34 cellular contexts compared by ENCODE assay signal in the genomic region with DNA sequence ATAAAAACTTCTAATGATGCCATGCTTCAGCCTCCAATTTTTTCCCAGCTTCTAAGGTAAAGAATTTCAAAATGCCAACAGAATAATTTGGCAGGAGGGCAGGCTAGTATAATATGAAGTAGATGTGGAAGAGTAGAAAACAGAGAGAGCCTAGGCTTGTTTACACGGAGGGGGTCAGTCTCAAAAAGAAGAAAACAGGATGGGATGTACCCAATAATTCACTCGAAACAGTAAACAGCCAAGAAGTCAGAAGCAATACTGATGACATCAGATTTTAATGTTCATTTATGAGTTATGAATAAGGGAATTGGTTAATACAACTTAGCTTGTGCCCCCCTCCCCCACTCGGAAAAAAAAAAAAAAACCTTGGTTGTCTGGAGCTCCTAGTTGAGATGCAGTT.
"Had no signal": no experiment of that assay in that cellular context is flagged by ENCODE, and none has a peak within 500 bp of the region (broad histone marks: within the 10 kb centered on the region; RNA-seq: fewer than 3 reads in every experiment).

No MANE protein-coding gene starts in this region.

- H3K9me3 ChIP-seq: MG63 had no signal

- H3K27me3 ChIP-seq: MG63 had no signal

- DNase-seq: Karpas-422, Kasumi-1, MG63, MM.1S, MV-4-11, NCI-H1048, NCI-H1092, NCI-H1092 treated with DMSO at 0.1 percent for 48 hours, NCI-H1105, NCI-H1105 treated with DMSO at 0.1 percent for 48 hours, NCI-H1417, NCI-H1417 treated with DMSO at 0.1 percent for 48 hours, NCI-H1436, NCI-H1436 treated with DMSO at 0.1 percent for 48 hours, NCI-H146, NCI-H1694, NCI-H1694 treated with DMSO at 0.1 percent for 48 hours, NCI-H187, NCI-H187 treated with DMSO at 0.1 percent for 48 hours, NCI-H1930, NCI-H2029, NCI-H2029 treated with DMSO at 0.1 percent for 48 hours, NCI-H2081, NCI-H2081 treated with DMSO at 0.1 percent for 48 hours, NCI-H2107, NCI-H2171, NCI-H2171 treated with DMSO at 0.1 percent for 48 hours, NCI-H2227 treated with DMSO at 0.1 percent for 48 hours, NCI-H226, NCI-H345, NCI-H446, NCI-H446 treated with DMSO at 0.1 percent for 48 hours, NCI-H510A had no signal

- H3K4me3 ChIP-seq: MG63 had no signal

- H3K36me3 ChIP-seq: MG63 had no signal

- H3K27ac ChIP-seq: KMS-11 had no signal
